Comparison of ENCODE assay signal across 9 cellular contexts in the genomic region with DNA sequence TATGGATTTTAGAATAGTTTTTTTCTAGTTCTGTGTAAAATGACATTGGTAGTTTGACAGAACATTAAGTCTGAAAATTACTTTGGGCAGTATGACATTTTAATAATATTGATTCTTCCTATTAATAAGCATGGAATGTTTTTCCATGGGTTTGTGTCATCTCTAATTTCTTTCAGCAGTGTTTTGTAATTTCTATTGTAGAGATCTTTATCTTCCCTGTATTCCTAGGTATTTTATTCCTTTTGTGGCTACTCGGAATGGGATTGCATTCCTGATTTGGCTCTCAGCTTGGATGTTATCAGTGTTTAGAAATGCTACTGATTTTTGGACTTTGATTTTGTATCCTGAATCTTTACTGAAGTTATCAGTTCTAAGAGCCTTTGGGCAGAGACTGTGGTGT.
"Had no signal": no experiment of that assay in that cellular context is flagged by ENCODE, and none has a peak within 500 bp of the region (broad histone marks: within the 10 kb centered on the region; RNA-seq: fewer than 3 reads in every experiment).

No MANE protein-coding gene starts in this region.

- H3K9me3 ChIP-seq: HAP-1 had no signal

- H2AFZ ChIP-seq: GM23338 had no signal

- H3K4me2 ChIP-seq: GM23338, KMS-11 had no signal

- H3K27ac Mint-ChIP-seq: GM23338, IgD-negative memory B cell had no signal

- H3K4me1 ChIP-seq: HAP-1 had no signal

- DNase-seq: H7, KBM-7 had no signal

- H3K4me1 Mint-ChIP-seq: IgD-negative memory B cell had no signal

- H3K4me3 ChIP-seq: GM23338, HAP-1 had no signal

- H3K9me3 Mint-ChIP-seq: GM23338, IgD-negative memory B cell had no signal

- H3K4me3 Mint-ChIP-seq: GM23338, IgD-negative memory B cell had no signal

- FAIRE-seq: H1, HTR-8/SVneo had no signal

- H3K36me3 ChIP-seq: HAP-1 had no signal

- H3K27me3 Mint-ChIP-seq: IgD-negative memory B cell had no signal

- H3K9ac ChIP-seq: KMS-11 had no signal

- H3K36me3 Mint-ChIP-seq: IgD-negative memory B cell had no signal

- H3K27ac ChIP-seq: KMS-11 had no signal

- ATAC-seq: GM23338, HCT116 had no signal
